ENCODE assay signal across 10 cellular contexts in genomic region chr3:47664519-47664918, GRCh38.
A peak's percentile ranks its signal among the peaks of the same experiment; 100 is the strongest.
DNase-seq lines count a peak whose midpoint lies in the region; ATAC-seq, FAIRE-seq and TF ChIP-seq lines count a peak whose summit lies in the region.
"Had no signal": no experiment of that assay in that cellular context is flagged by ENCODE, and none has a peak within 500 bp of the region (broad histone marks: within the 10 kb centered on the region; RNA-seq: fewer than 3 reads in every experiment).

No MANE protein-coding gene starts in this region.

- H3K36me3 Mint-ChIP-seq in immature natural killer cell = peaks cover 0 to 11% (median 5%) of the 10 kb centered on the region in 3 donors

- H3K4me1 ChIP-seq in body of pancreas = peaks cover 10% of the 10 kb centered on the region
- no peaks in the 10 kb centered on the region for H3K4me1 ChIP-seq in right atrium auricular region
- H3K4me1 ChIP-seq: uterus had no signal

- peak overlapping the region in 1 of 6 donors; percentile 21 for H3K27ac Mint-ChIP-seq in immature natural killer cell
- H3K27ac Mint-ChIP-seq: activated naive CD8-positive, alpha-beta T cell treated with anti-CD3 and anti-CD28 coated beads, Interleukin-2, amount 10 ng/mL, durations not matched to agents 7 days and 5 days had no signal

- H3K27ac ChIP-seq in HL-60 (replicated peaks) = peak overlapping the region; percentile 82
- no peak overlapping the region for H3K27ac ChIP-seq in body of pancreas
- no peak overlapping the region for H3K27ac ChIP-seq in right atrium auricular region
- H3K27ac ChIP-seq: uterus had no signal

- H3K4me3 ChIP-seq in HL-60 (replicated peaks; ENCODE audit: insufficient read depth, low read length) = no peak overlapping the region
- H3K4me3 ChIP-seq in WI38 (ENCODE audit: low read depth, low read length) = no peak overlapping the region
- no peak overlapping the region for H3K4me3 ChIP-seq in MG63
- H3K4me3 ChIP-seq in body of pancreas = no peak overlapping the region
- H3K4me3 ChIP-seq in right atrium auricular region = no peak overlapping the region
- H3K4me3 ChIP-seq: uterus had no signal

- H3K9me3 ChIP-seq in MG63 = no peaks in the 10 kb centered on the region
- H3K9me3 ChIP-seq in body of pancreas = no peaks in the 10 kb centered on the region
- H3K9me3 ChIP-seq in right atrium auricular region = no peaks in the 10 kb centered on the region
- H3K9me3 ChIP-seq: uterus had no signal

- 90 to 93% methylated on average over 2 of the region's 2 CpGs for WGBS in body of pancreas, 2 donors

- TF ChIP-seq CTCF in D721Med (IDR thresholded peaks at IDR 0.05; ENCODE audit: insufficient read depth, missing control alignments) (peak; percentile 24), HL-60 (IDR thresholded peaks at IDR 0.05; ENCODE audit: insufficient read depth, low read length) (peak; percentile 7), WI38 (IDR thresholded peaks at IDR 0.05; ENCODE audit: low read depth, low read length) (peak; percentile 21; the same call in 1 of the 2 replicates), body of pancreas (IDR thresholded peaks at IDR 0.05) (peak in 1 of 7 experiments; percentile 17), right atrium auricular region (IDR thresholded peaks at IDR 0.05) (peak in 1 of 2 donors; percentile 26)

- H3K36me3 ChIP-seq in MG63 (peaks cover 23% of the 10 kb centered on the region), body of pancreas (replicated peaks in 1 of 2; ENCODE audit: insufficient read depth in 1 of 2, low read depth in 2 of 2) (peaks cover 0 to 7% of the 10 kb centered on the region in 2 donors), right atrium auricular region (peaks cover 6% of the 10 kb centered on the region)
- H3K36me3 ChIP-seq: uterus had no signal

- intact Hi-C loops in body of pancreas (cut with DNase I) = no loop called here

- no peak overlapping the region for H3K4me3 Mint-ChIP-seq in immature natural killer cell
- H3K4me3 Mint-ChIP-seq: activated naive CD8-positive, alpha-beta T cell treated with anti-CD3 and anti-CD28 coated beads, Interleukin-2, amount 10 ng/mL, durations not matched to agents 7 days and 5 days had no signal

- H3K27me3 ChIP-seq in HL-60 (ENCODE audit: insufficient read depth, poor library complexity, severe bottlenecking) (no peaks in the 10 kb centered on the region), MG63 (no peaks in the 10 kb centered on the region), body of pancreas (no peaks in the 10 kb centered on the region), right atrium auricular region (no peaks in the 10 kb centered on the region)
- H3K27me3 ChIP-seq: uterus had no signal

- peaks cover 0 to 2% of the 10 kb centered on the region in 2 donors for H3K4me1 Mint-ChIP-seq in immature natural killer cell
- H3K4me1 Mint-ChIP-seq: activated naive CD8-positive, alpha-beta T cell treated with anti-CD3 and anti-CD28 coated beads, Interleukin-2, amount 10 ng/mL, durations not matched to agents 7 days and 5 days had no signal

- no peaks in the 10 kb centered on the region for H3K9me3 Mint-ChIP-seq in immature natural killer cell
- H3K9me3 Mint-ChIP-seq: activated naive CD8-positive, alpha-beta T cell treated with anti-CD3 and anti-CD28 coated beads, Interleukin-2, amount 10 ng/mL, durations not matched to agents 7 days and 5 days had no signal

- no peak for FAIRE-seq in D721Med (lab: Jason Lieb, UNC)

- ATAC-seq in body of pancreas = no peak

- TF ChIP-seq POLR2A in body of pancreas (IDR thresholded peaks at IDR 0.05) = no peak

- no peaks in the 10 kb centered on the region for H3K27me3 Mint-ChIP-seq in immature natural killer cell (ENCODE audit: low read depth in 3 of 3)
- H3K27me3 Mint-ChIP-seq: activated naive CD8-positive, alpha-beta T cell treated with anti-CD3 and anti-CD28 coated beads, Interleukin-2, amount 10 ng/mL, durations not matched to agents 7 days and 5 days had no signal

- DNase-seq in D721Med (ENCODE audit: insufficient read length, low spot score) (no peak), HL-60 (ENCODE audit: low read depth in 1 of 2, low spot score in 1 of 2) (peak in 1 of 2 experiments; percentile 44), left kidney (ENCODE audit: low read depth, low spot score) (peak; percentile 16), MG63 (no peak), body of pancreas (no peak), immature natural killer cell (no peak), right atrium auricular region (ENCODE audit: low spot score) (no peak)
- DNase-seq: activated naive CD8-positive, alpha-beta T cell treated with anti-CD3 and anti-CD28 coated beads, Interleukin-2, amount 10 ng/mL, durations not matched to agents 7 days and 5 days; uterus had no signal
